8 cellular contexts compared by ENCODE assay signal in the genomic region with DNA sequence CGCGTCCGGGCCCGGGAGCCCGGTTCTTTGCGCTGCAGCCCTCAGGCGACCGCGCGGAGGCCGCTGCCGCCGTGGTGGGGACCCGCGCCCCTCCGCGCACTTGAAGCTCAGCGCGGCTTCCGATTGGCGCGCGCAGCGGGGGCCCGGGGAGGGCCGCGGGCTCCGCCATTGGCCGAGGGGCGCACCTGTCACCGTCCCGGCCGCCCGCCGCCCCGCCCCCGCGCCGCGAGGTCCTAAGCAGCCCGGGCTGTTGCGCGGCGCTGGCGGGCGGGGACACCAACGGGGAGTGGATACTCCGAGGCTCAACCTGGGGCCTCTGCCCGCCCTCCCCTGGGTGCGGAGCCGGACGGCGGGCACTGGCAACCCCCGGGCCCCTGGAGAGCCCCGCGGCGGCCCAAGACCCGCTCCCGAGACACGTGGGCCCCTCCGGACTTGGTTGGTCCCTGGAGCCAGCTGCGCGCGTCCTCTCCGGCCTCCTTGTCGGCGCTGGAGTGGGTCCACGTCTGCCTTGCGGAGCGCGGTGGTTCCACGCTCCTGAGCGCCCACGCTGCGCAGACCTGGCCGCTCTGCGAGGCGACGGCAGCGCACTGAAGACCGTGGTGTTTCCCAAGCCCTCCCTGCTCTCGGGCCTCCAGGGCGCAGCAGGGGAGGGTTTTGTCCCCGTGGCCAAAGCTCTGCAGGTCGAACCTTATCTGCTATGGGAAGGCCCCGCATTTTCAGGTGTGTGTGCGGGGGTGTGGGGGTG. TPM values are rescaled to one million over a fixed set of nuclear protein-coding genes. Genes with fewer than 3 reads are reported as not detected.
DNase-seq lines count a peak whose midpoint lies in the region; ATAC-seq, FAIRE-seq and TF ChIP-seq lines count a peak whose summit lies in the region.

TSS of gene MNX1 (minus strand) at position 76 of the 745 bp plus-strand sequence. CDS start 313 bp downstream, outside the sequence.

- peak; percentile 77 for ATAC-seq in HG03159 (IDR thresholded peaks at IDR 0.05; ENCODE audit: unreplicated experiment)

- H3K9me3 Mint-ChIP-seq in activated T-cell treated with anti-CD3 and anti-CD28 coated beads, Interleukin-2, amount 50 U/mL, for 24 hours, result no peaks in the 10 kb centered on the region
- H3K9me3 Mint-ChIP-seq in progenitor cell of endocrine pancreas (ENCODE audit: low read depth), result no peaks in the 10 kb centered on the region

- FAIRE-seq in GM19239 (lab: Jason Lieb, UNC), result peak; percentile 52

- no peak within 1 kb of the TSS for H3K27ac Mint-ChIP-seq in activated T-cell treated with anti-CD3 and anti-CD28 coated beads, Interleukin-2, amount 50 U/mL, for 24 hours
- H3K27ac Mint-ChIP-seq in progenitor cell of endocrine pancreas, result peak within 1 kb of the TSS; percentile 83

- H3K36me3 Mint-ChIP-seq in activated T-cell treated with anti-CD3 and anti-CD28 coated beads, Interleukin-2, amount 50 U/mL, for 24 hours (ENCODE audit: low read depth), result no peaks in the 10 kb centered on the region
- H3K36me3 Mint-ChIP-seq in progenitor cell of endocrine pancreas (ENCODE audit: insufficient read depth), result peaks cover 7% of the 10 kb centered on the region

- peaks cover 87% of the 10 kb centered on the region for H3K27me3 Mint-ChIP-seq in activated T-cell treated with anti-CD3 and anti-CD28 coated beads, Interleukin-2, amount 50 U/mL, for 24 hours
- H3K27me3 Mint-ChIP-seq in progenitor cell of endocrine pancreas, result peaks cover 18% of the 10 kb centered on the region

- peaks cover 21% of the 10 kb centered on the region for H3K4me1 Mint-ChIP-seq in activated T-cell treated with anti-CD3 and anti-CD28 coated beads, Interleukin-2, amount 50 U/mL, for 24 hours (ENCODE audit: low read depth)
- peaks cover 46% of the 10 kb centered on the region for H3K4me1 Mint-ChIP-seq in progenitor cell of endocrine pancreas (ENCODE audit: low read depth)

- peak within 1 kb of the TSS; percentile 53 for H3K4me3 Mint-ChIP-seq in activated T-cell treated with anti-CD3 and anti-CD28 coated beads, Interleukin-2, amount 50 U/mL, for 24 hours
- peak within 1 kb of the TSS; percentile 92 for H3K4me3 Mint-ChIP-seq in progenitor cell of endocrine pancreas (ENCODE audit: low read depth)

- DNase-seq in COLO668 (lab: John Stamatoyannopoulos, UW; ENCODE audit: unreplicated experiment), result peak; percentile 97
- DNase-seq in GM19239 (ENCODE audit: insufficient read length, low spot score), result peak; percentile 91
- peak; percentile 75 for DNase-seq in NCI-H345 treated with DMSO at 0.1 percent for 48 hours (lab: John Stamatoyannopoulos, UW; ENCODE audit: unreplicated experiment)
- DNase-seq in activated T-cell treated with anti-CD3 and anti-CD28 coated beads, Interleukin-2, amount 50 U/mL, for 24 hours, result peak; percentile 59
- peak; percentile 89 for DNase-seq in germinal center (ENCODE audit: low spot score)
- peak; percentile 82 for DNase-seq in progenitor cell of endocrine pancreas (ENCODE audit: low spot score, unreplicated experiment)
- no peak for DNase-seq in SKM-1 treated with dmso at 0.1 percent for 144 hours (lab: John Stamatoyannopoulos, UW; ENCODE audit: unreplicated experiment)

- no peak for TF ChIP-seq CTCF in progenitor cell of endocrine pancreas (IDR thresholded peaks at IDR 0.05; ENCODE audit: unreplicated experiment)

RNA-seq across cellular contexts. Expression of gene MNX1, which starts in this region (rescaled TPM):
- total RNA-seq in progenitor cell of endocrine pancreas, result 86.5 and 103 TPM in 2 replicates
